Comparison of ENCODE assay signal across 8 cellular contexts in the genomic region with DNA sequence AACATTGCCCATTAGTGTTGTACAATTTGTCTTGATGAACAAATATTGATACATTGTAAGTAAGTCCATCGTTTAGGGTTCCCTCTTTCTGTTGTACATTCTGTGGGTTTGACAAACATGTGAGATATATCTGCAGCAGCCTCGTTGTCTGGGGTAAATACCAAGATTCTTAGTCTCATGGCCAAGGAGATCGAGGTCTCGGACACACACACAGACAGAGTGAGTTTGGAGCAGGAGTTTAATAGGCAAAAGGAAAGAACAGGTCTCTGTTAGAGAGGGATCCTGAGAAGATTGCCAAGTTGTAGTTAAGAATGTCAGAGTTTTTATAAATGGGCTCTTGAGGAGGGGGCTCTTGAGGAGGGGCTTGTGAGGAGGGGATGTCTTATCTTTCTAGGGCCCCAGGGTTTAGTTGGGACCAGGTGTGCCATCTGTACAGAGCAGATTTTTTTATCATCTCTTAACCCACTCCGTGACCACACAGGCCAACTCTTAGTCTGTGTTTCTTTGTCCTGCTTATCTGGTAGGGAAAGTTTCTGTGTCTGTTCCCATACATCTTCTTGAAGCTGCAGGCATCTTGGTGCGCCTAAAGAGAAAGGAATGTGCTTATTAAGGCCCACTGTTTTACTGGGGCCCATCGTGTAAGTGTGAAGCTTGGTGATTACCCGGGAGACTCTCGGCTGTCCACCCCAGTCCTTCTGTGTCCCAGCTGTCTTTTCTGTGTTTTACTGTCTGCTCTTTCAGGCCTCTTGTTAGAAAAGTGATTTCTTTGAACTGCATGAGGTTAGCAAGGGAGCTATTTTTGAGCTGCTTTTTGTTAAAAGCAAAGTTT. TPM values are rescaled to one million over a fixed set of nuclear protein-coding genes. Genes with fewer than 3 reads are reported as not detected.
A peak's percentile ranks its signal among the peaks of the same experiment; 100 is the strongest.
DNase-seq lines count a peak whose midpoint lies in the region; ATAC-seq, FAIRE-seq and TF ChIP-seq lines count a peak whose summit lies in the region.

No MANE protein-coding gene starts in this region.

- peak; percentile 64 for FAIRE-seq in K562 (lab: Jason Lieb, UNC)

- H3K9me1 ChIP-seq in K562 (ENCODE audit: control insufficient read depth, insufficient read depth, low read length) = no peaks in the 10 kb centered on the region

- TF ChIP-seq CTCF in BE2C (IDR thresholded peaks at IDR 0.05; ENCODE audit: low read depth, low read length) (no peak), K562 (IDR thresholded peaks at IDR 0.05 in 2 of 3, conservative IDR thresholded peaks at IDR 0.05 in 1 of 3; ENCODE audit: insufficient read depth in 2 of 3, low read depth in 1 of 3, low read length in 3 of 3) (no peak)

- no peaks in the 10 kb centered on the region for H3K9me3 ChIP-seq in BE2C
- peaks cover 20% of the 10 kb centered on the region for H3K9me3 ChIP-seq in K562 (replicated peaks; ENCODE audit: control insufficient read depth, insufficient read depth, low read depth, low read length)

- CTCF ChIA-PET in K562 (lab: Yijun Ruan, JAX; ENCODE audit: low intra/inter-chr PET ratio) = no interaction called here

- DNase-seq in BE2C = no peak
- peak in 3 of 4 experiments; percentile 5 to 63 (median 22) for DNase-seq in K562 (ENCODE audit: extremely low read depth in 1 of 4, low spot score in 3 of 4)
- DNase-seq in memory B cell (ENCODE audit: low spot score in 2 of 2) = no peak
- DNase-seq in NCI-H69 (lab: John Stamatoyannopoulos, UW) = no peak
- DNase-seq in G401 (ENCODE audit: low spot score) = no peak
- no peak for DNase-seq in SKM-1 treated with dmso at 0.1 percent for 144 hours (lab: John Stamatoyannopoulos, UW; ENCODE audit: unreplicated experiment)
- no peak for DNase-seq in stimulated activated naive CD4-positive, alpha-beta T cell treated with Interleukin-2 at 50 U/mL for 16 hours (lab: John Stamatoyannopoulos, UW)

- H3K4me1 Mint-ChIP-seq in IgD-negative memory B cell = peaks cover 31 to 49% (median 41%) of the 10 kb centered on the region in 3 donors
- H3K4me1 Mint-ChIP-seq in memory B cell = peaks cover 42% of the 10 kb centered on the region

- H3K4me1 ChIP-seq in BE2C = no peaks in the 10 kb centered on the region
- peaks cover 0 to 5% of the 10 kb centered on the region in 2 experiments; a peak in 3 of 5 replicates for H3K4me1 ChIP-seq in K562 (replicated peaks in 1 of 2; ENCODE audit: control insufficient read depth in 2 of 2, insufficient read depth in 2 of 2, low read length in 2 of 2)

- WGBS in K562 (ENCODE audit: insufficient coverage, low coverage, missing lambda C conversion rate) = 22% methylated on average over 9 of the region's 9 CpGs

- TF ChIP-seq RAD21 in K562 (CRISPR knock-in tag; conservative IDR thresholded peaks at IDR 0.05 in 1 of 2, IDR thresholded peaks at IDR 0.05 in 1 of 2) = no peak

- H3K9me3 Mint-ChIP-seq in IgD-negative memory B cell = peaks cover 0 to 4% (median 3%) of the 10 kb centered on the region in 3 donors
- H3K9me3 Mint-ChIP-seq in memory B cell = peaks cover 3% of the 10 kb centered on the region

- H3K4me2 ChIP-seq in K562 (ENCODE audit: insufficient read depth, low read length) = peak overlapping the region; percentile 80

- in situ Hi-C loops in K562 (cut with MboI) (loop anchor here (25.0 kb wide), 1 partner anchor 310 kb away; no protein-coding TSS in a partner anchor), G401 (cut with HindIII; ENCODE audit: low sequenced_read_pairs) (no loop called here)

- peaks cover 1% of the 10 kb centered on the region for H3K36me3 Mint-ChIP-seq in IgD-negative memory B cell
- peaks cover 15% of the 10 kb centered on the region for H3K36me3 Mint-ChIP-seq in memory B cell

- H2AFZ ChIP-seq in K562 (ENCODE audit: low read depth, low read length) = peak overlapping the region; percentile 87

- H3K4me3 ChIP-seq in BE2C (ENCODE audit: low read depth, low read length) (peak overlapping the region; percentile 61), K562 (peak overlapping the region; percentile 57; the same call in 1 of the 2 replicates)

- TF ChIP-seq EP300 in K562 (IDR thresholded peaks at IDR 0.05; ENCODE audit: low read length) = no peak

- BruUV-seq in K562 (replicated peaks; lab: Mats Ljungman, UMichigan) = TSS peak; percentile 54

- POLR2A ChIA-PET in K562 (lab: Yijun Ruan, JAX) = interaction anchor here (1.0 to 1.4 kb wide), 2 partner anchors 10 to 40 kb away, joined by 3 read pairs; no protein-coding TSS in a partner anchor

- intact Hi-C loops in K562 (cut with micrococcal nuclease) = loop anchor here (5.0 kb wide), 2 partner anchors 40 to 95 kb away; no protein-coding TSS in a partner anchor

- H3K9ac ChIP-seq in K562 (ENCODE audit: insufficient read depth in 1 of 2, low read depth in 2 of 2, low read length in 2 of 2) = peak overlapping the region in 1 of 2 experiments; percentile 79; a peak in 2 of 4 replicates

- H3K27me3 Mint-ChIP-seq in IgD-negative memory B cell (no peaks in the 10 kb centered on the region), memory B cell (no peaks in the 10 kb centered on the region)

- H3K4me3 Mint-ChIP-seq in IgD-negative memory B cell = peak overlapping the region; percentile 95 to 100 (median 99)
- peak overlapping the region; percentile 94 for H3K4me3 Mint-ChIP-seq in memory B cell

- peak overlapping the region; percentile 86 to 99 (median 99) for H3K27ac Mint-ChIP-seq in IgD-negative memory B cell
- H3K27ac Mint-ChIP-seq in memory B cell = peak overlapping the region; percentile 98

- H4K20me1 ChIP-seq in K562 (replicated peaks; ENCODE audit: control insufficient read depth, insufficient read depth, low read length) = no peaks in the 10 kb centered on the region

- no peaks in the 10 kb centered on the region for H3K36me3 ChIP-seq in BE2C
- no peaks in the 10 kb centered on the region for H3K36me3 ChIP-seq in K562 (ENCODE audit: control insufficient read depth, insufficient read depth, low read length)

- H3K79me2 ChIP-seq in K562 (ENCODE audit: control insufficient read depth, insufficient read depth, low read length) = peaks cover 38% of the 10 kb centered on the region

- peak overlapping the region; percentile 92 for H3K27ac ChIP-seq in K562 (ENCODE audit: extremely low read depth, low read depth, low read length)

- ATAC-seq in K562 (peak; percentile 4), memory B cell (ENCODE audit: low read depth) (no peak)

- H3K27me3 ChIP-seq in BE2C (no peaks in the 10 kb centered on the region), K562 (ENCODE audit: control insufficient read depth in 2 of 2, insufficient read depth in 2 of 2, low read length in 2 of 2) (no peaks in the 10 kb centered on the region)

- no peak for TF ChIP-seq POLR2A in K562 (conservative IDR thresholded peaks at IDR 0.05)

TF ChIP-seq in K562, 482 proteins besides CTCF, POLR2A, EP300 and RAD21 (continues in another document):
- TF ChIP-seq TCF3 (CRISPR knock-in tag; IDR thresholded peaks at IDR 0.05) (peak; percentile 58), NCOR1 (IDR thresholded peaks at IDR 0.05) (peak; percentile 47; the same call in 1 of the 2 replicates), CBFA2T2 (conservative IDR thresholded peaks at IDR 0.05) (peak; percentile 79), TAL1 (IDR thresholded peaks at IDR 0.05) (peak; percentile 61; the same call in 1 of the 2 replicates), TRIM24 (IDR thresholded peaks at IDR 0.05) (peak; percentile 30 to 32; a peak in 1 of 4 replicates), TEAD4 (IDR thresholded peaks at IDR 0.05; ENCODE audit: low read length) (peak; percentile 49; the same call in 1 of the 2 replicates), TEAD4 (CRISPR knock-in tag; IDR thresholded peaks at IDR 0.05; ENCODE audit: borderline replicate concordance) (no peak)

RNA-seq across cellular contexts. Expression of gene CLEC2D, which starts 22.5 kb away (rescaled TPM):
- polyA plus RNA-seq in BE2C (2012; ENCODE audit: insufficient read depth, insufficient read length, low read depth) = 1.1 TPM
- 102 TPM for polyA plus RNA-seq in IgD-negative memory B cell
- total RNA-seq in K562 (2011; cell fraction: chromatin; rRNA removed; ENCODE audit: low replicate concordance) = 5.6 and 13.6 TPM in 2 replicates
- 2.0 and 3.9 TPM in 2 replicates for total RNA-seq in K562 (2011; cell fraction: nucleolus; rRNA removed)
- total RNA-seq in K562 (2011; cell fraction: nucleoplasm; rRNA removed) = 6.0 and 6.7 TPM in 2 replicates
- total RNA-seq in K562 (2014; rRNA removed) = 0.57 and 1.9 TPM in 2 replicates
- 2.6 and 3.2 TPM in 2 replicates for total RNA-seq in K562 (2014; rRNA removed; fragmentation: Illumina TruSeq; extraction: Trizol)
- 2.6 and 2.7 TPM in 2 replicates for total RNA-seq in K562 (2015; rRNA removed; fragmentation: Illumina TruSeq; extraction: Trizol)
- total RNA-seq in K562 (2021) = 2.2 TPM in 2 replicates
- 5.0 and 6.1 TPM in 2 replicates for polyA plus RNA-seq in K562 (2011; rRNA removed)
- 0.76 and 2.0 TPM in 2 replicates for polyA plus RNA-seq in K562 (2011; cell fraction: cytosol; rRNA removed)
- 9.7 and 20.7 TPM in 2 replicates for polyA plus RNA-seq in K562 (2011; cell fraction: nucleus; rRNA removed)
- 1.4 and 7.6 TPM in 2 replicates for polyA plus RNA-seq in K562 (2012)
- 2.1 and 2.2 TPM in 2 replicates for polyA plus RNA-seq in K562 (2014; fragmentation: Illumina TruSeq; extraction: Trizol)
- polyA plus RNA-seq in K562 (2014; fragmentation: Nextera tagmentation; extraction: Ambion mirVana) = 1 to 10 TPM; 1.4 TPM
- polyA plus RNA-seq in K562 (2014; rRNA removed) = 2.0 and 3.7 TPM in 2 replicates
- 3.5 and 4.2 TPM in 2 replicates for polyA minus RNA-seq in K562 (2011; rRNA and poly(A)+ RNA removed)
- 1.4 TPM in 1 of 2 replicates, not detected in the other for polyA minus RNA-seq in K562 (2011; cell fraction: cytosol; rRNA and poly(A)+ RNA removed)
- 3.1 and 6.4 TPM in 2 replicates for polyA minus RNA-seq in K562 (2011; cell fraction: nucleus; rRNA and poly(A)+ RNA removed)
- total RNA-seq in G401 (2014; rRNA removed; shearing (Covaris generic)) = 0.20 and 4.3 TPM in 2 replicates

RNA-seq across cellular contexts. Expression of gene KLRB1, which starts 39.3 kb away (rescaled TPM):
- not detected for polyA plus RNA-seq in BE2C (2012; ENCODE audit: insufficient read depth, insufficient read length, low read depth)
- 5.7 TPM for polyA plus RNA-seq in IgD-negative memory B cell
- total RNA-seq in K562 (2011; cell fraction: chromatin; rRNA removed; ENCODE audit: low replicate concordance) = not detected in 2 replicates
- not detected in 2 replicates for total RNA-seq in K562 (2011; cell fraction: nucleolus; rRNA removed)
- total RNA-seq in K562 (2011; cell fraction: nucleoplasm; rRNA removed) = not detected in 2 replicates
- total RNA-seq in K562 (2014; rRNA removed) = not detected in 2 replicates
- total RNA-seq in K562 (2014; rRNA removed; fragmentation: Illumina TruSeq; extraction: Trizol) = not detected in 2 replicates
- total RNA-seq in K562 (2015; rRNA removed; fragmentation: Illumina TruSeq; extraction: Trizol) = not detected in 2 replicates
- not detected in 2 replicates for total RNA-seq in K562 (2021)
- not detected in 2 replicates for polyA plus RNA-seq in K562 (2011; rRNA removed)
- polyA plus RNA-seq in K562 (2011; cell fraction: cytosol; rRNA removed) = not detected in 2 replicates
- not detected in 2 replicates for polyA plus RNA-seq in K562 (2011; cell fraction: nucleus; rRNA removed)
- polyA plus RNA-seq in K562 (2012) = not detected in 2 replicates
- polyA plus RNA-seq in K562 (2014; fragmentation: Illumina TruSeq; extraction: Trizol) = not detected in 2 replicates
- not detected for polyA plus RNA-seq in K562 (2014; fragmentation: Nextera tagmentation; extraction: Ambion mirVana)
- polyA plus RNA-seq in K562 (2014; rRNA removed) = not detected in 2 replicates
- not detected in 2 replicates for polyA minus RNA-seq in K562 (2011; rRNA and poly(A)+ RNA removed)
- not detected in 2 replicates for polyA minus RNA-seq in K562 (2011; cell fraction: cytosol; rRNA and poly(A)+ RNA removed)
- not detected in 2 replicates for polyA minus RNA-seq in K562 (2011; cell fraction: nucleus; rRNA and poly(A)+ RNA removed)
- total RNA-seq in G401 (2014; rRNA removed; shearing (Covaris generic)) = not detected in 2 replicates

Comparison
In these comparisons a context has a peak if more than half of its experiments do, and no peak if none do; other contexts are left out.
1. DNase-seq: peak in K562 (3 of 4); none in BE2C (single experiment), memory B cell (0 of 2), NCI-H69 (single experiment), G401 (single experiment), SKM-1 treated with dmso at 0.1 percent for 144 hours (single experiment) and stimulated activated naive CD4-positive, alpha-beta T cell treated with Interleukin-2 at 50 U/mL for 16 hours (single experiment).